Comparison of ENCODE assay signal across 8 cellular contexts in the genomic region with DNA sequence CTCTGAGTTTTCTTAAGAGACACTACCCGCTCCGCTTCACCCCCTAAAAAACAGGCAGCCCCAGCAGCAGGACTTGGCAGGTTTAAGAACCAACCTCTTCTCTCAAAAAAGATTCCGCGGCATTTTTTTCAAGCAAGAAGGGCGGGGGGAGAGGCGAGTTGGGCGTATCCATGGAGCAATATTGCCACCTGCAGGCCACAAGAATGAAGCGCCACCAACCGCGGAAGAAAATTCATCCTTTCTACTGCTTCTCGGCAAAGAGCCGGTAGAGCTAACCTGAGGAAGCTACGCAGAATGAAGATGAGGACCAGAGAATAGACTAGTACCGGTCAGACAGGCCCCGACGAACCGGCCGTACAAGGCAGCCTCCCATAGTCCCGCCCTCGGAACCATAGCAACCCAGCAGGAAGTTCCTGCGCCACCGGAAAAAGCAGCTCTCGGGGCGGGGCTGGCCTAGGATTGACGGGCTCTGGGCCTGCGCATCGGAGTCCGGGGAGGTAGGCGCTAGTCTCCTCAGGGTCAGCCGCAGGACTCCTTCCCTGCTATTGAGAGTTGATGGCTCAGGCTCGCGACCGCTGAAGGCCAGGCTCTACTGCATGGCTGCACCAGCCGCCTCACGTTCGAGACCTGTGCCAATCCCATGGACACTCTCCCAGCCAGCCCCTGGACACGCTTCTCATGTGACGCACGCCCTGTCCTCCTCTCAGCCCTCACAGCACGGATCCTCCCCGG.
DNase-seq lines count a peak whose midpoint lies in the region; ATAC-seq and FAIRE-seq lines count a peak whose summit lies in the region.

No MANE protein-coding gene starts in this region.

- FAIRE-seq in HTR-8/SVneo (lab: Jason Lieb, UNC): no peak

- H3K36me3 ChIP-seq in endocrine pancreas (ENCODE audit: control insufficient read depth, insufficient read depth, low read length): no peaks in the 10 kb centered on the region
- no peaks in the 10 kb centered on the region for H3K36me3 ChIP-seq in mesodermal cell (ENCODE audit: control insufficient read depth, insufficient read depth, low read length)

- H3K27me3 ChIP-seq in endocrine pancreas (ENCODE audit: control insufficient read depth, insufficient read depth, low read length): no peaks in the 10 kb centered on the region

- H3K4me3 ChIP-seq in endocrine pancreas (ENCODE audit: control insufficient read depth, insufficient read depth, low read length) (peak overlapping the region; percentile 24), mesodermal cell (ENCODE audit: extremely low read depth, insufficient read depth, low read length, poor library complexity, severe bottlenecking) (peak overlapping the region; percentile 42)

- peak; percentile 85 for DNase-seq in D341Med (ENCODE audit: low spot score)
- peak; percentile 46 for DNase-seq in HTR-8/SVneo (ENCODE audit: insufficient read length, low spot score)
- peak; percentile 79 to 91 for DNase-seq in NOMO-1 (lab: John Stamatoyannopoulos, UW; ENCODE audit: unreplicated experiment in 2 of 2)
- peak; percentile 83 for DNase-seq in activated CD8-positive, alpha-beta memory T cell treated with anti-CD3 and anti-CD28 coated beads, Interleukin-2, amount 50 U/mL, for 1 hour (ENCODE audit: extremely low read depth)
- DNase-seq in stimulated activated CD8-positive, alpha-beta memory T cell treated with anti-CD3 and anti-CD28 coated beads, Interleukin-15, amount 100 ng/mL, for 24 hours (ENCODE audit: low read depth): peak; percentile 58

- H3K9me3 ChIP-seq in endocrine pancreas (ENCODE audit: control insufficient read depth, low read length) (no peaks in the 10 kb centered on the region), mesodermal cell (ENCODE audit: control insufficient read depth, low read length) (no peaks in the 10 kb centered on the region)

- 2 to 16% methylated on average over 5 to 23 of the region's 41 CpGs for WGBS in mesodermal cell (ENCODE audit: insufficient coverage in 2 of 2), 2 experiments

- H3K27ac ChIP-seq in mesodermal cell (ENCODE audit: low read depth, low read length, severe bottlenecking): peak overlapping the region; percentile 88

- H3K9ac ChIP-seq in endocrine pancreas (ENCODE audit: control insufficient read depth, insufficient read depth, low read length): peak overlapping the region; percentile 19

- ATAC-seq in GM21381 (IDR thresholded peaks at IDR 0.05; ENCODE audit: unreplicated experiment): peak; percentile 98

- H3K4me1 ChIP-seq in endocrine pancreas (ENCODE audit: control insufficient read depth, insufficient read depth, low read length) (no peaks in the 10 kb centered on the region), mesodermal cell (ENCODE audit: control insufficient read depth, insufficient read depth, low read length, poor library complexity, severe bottlenecking) (no peaks in the 10 kb centered on the region)

Comparison
In these comparisons a context has a peak if more than half of its experiments do, and no peak if none do; other contexts are left out.
1. Peak in every context shown above with its lines: DNase-seq, ATAC-seq, H3K4me3 ChIP-seq and H3K27ac ChIP-seq.